1 cellular context compared by ENCODE assay signal in genomic region chr2:241315183-241315878, GRCh38.
TF ChIP-seq lines count a peak whose summit lies in the region.

Gene HDLBP, minus strand, starts transcription at chr2:241315672. Its CDS starts 48,803 bp downstream, at chr2:241266869.

TF ChIP-seq in WTC11, 78 proteins besides CTCF, POLR2A, EP300 and RAD21 (continued from another document):
- TF ChIP-seq AFF4 (CRISPR knock-in tag; IDR thresholded peaks at IDR 0.05; ENCODE audit: borderline replicate concordance) (0 out of 2 replicates have a peak, but pooled peaks have one; percentile 20), SP1 (CRISPR knock-in tag; conservative IDR thresholded peaks at IDR 0.05) (peak; percentile 88), E2F4 (CRISPR knock-in tag; IDR thresholded peaks at IDR 0.05; ENCODE audit: borderline replicate concordance, low read depth) (peak; percentile 46), TCF7 (CRISPR knock-in tag; IDR thresholded peaks at IDR 0.05; ENCODE audit: low read depth) (no peak), CDX4 (CRISPR knock-in tag; IDR thresholded peaks at IDR 0.05; ENCODE audit: borderline replicate concordance) (no peak), GTF2I (CRISPR knock-in tag; conservative IDR thresholded peaks at IDR 0.05) (no peak), TEAD4 (CRISPR knock-in tag; IDR thresholded peaks at IDR 0.05) (no peak), NR2C2 (CRISPR knock-in tag; IDR thresholded peaks at IDR 0.05) (no peak), ZSCAN18 (CRISPR knock-in tag; IDR thresholded peaks at IDR 0.05) (no peak), ESRRA (CRISPR knock-in tag; IDR thresholded peaks at IDR 0.05; ENCODE audit: borderline replicate concordance) (no peak), HMGA2 (CRISPR knock-in tag; IDR thresholded peaks at IDR 0.05) (no peak), PRRX2 (CRISPR knock-in tag; IDR thresholded peaks at IDR 0.05) (no peak), SOX15 (CRISPR knock-in tag; IDR thresholded peaks at IDR 0.05) (no peak), GABPB1 (CRISPR knock-in tag; IDR thresholded peaks at IDR 0.05) (no peak), GRHL2 (CRISPR knock-in tag; IDR thresholded peaks at IDR 0.05; ENCODE audit: insufficient replicate concordance, severe bottlenecking) (no peak), ZNF512 (CRISPR knock-in tag; IDR thresholded peaks at IDR 0.05; ENCODE audit: borderline replicate concordance) (no peak), USF1 (CRISPR knock-in tag; IDR thresholded peaks at IDR 0.05) (peak; percentile 98), FOXP1 (CRISPR knock-in tag; IDR thresholded peaks at IDR 0.05; ENCODE audit: borderline replicate concordance) (no peak), ZNF317 (CRISPR knock-in tag; IDR thresholded peaks at IDR 0.05; ENCODE audit: borderline replicate concordance, low read depth) (no peak), AR (CRISPR knock-in tag; IDR thresholded peaks at IDR 0.05) (no peak), ELF4 (CRISPR knock-in tag; IDR thresholded peaks at IDR 0.05; ENCODE audit: low read depth) (no peak), TEAD1 (CRISPR knock-in tag; IDR thresholded peaks at IDR 0.05) (peak; percentile 68; the same call in 1 of the 2 replicates), ATF2 (CRISPR knock-in tag; IDR thresholded peaks at IDR 0.05; ENCODE audit: borderline replicate concordance, low read depth) (no peak), ZNF423 (CRISPR knock-in tag; IDR thresholded peaks at IDR 0.05) (no peak), CREB1 (CRISPR knock-in tag; IDR thresholded peaks at IDR 0.05) (no peak), ZNF425 (CRISPR knock-in tag; conservative IDR thresholded peaks at IDR 0.05) (no peak), ZMAT4 (CRISPR knock-in tag; IDR thresholded peaks at IDR 0.05) (no peak), E2F5 (CRISPR knock-in tag; IDR thresholded peaks at IDR 0.05) (peak; percentile 77; the same call in 1 of the 2 replicates), CBFB (CRISPR knock-in tag; IDR thresholded peaks at IDR 0.05; ENCODE audit: low read depth) (0 out of 2 replicates have a peak, but pooled peaks have one; percentile 41), NFYB (CRISPR knock-in tag; conservative IDR thresholded peaks at IDR 0.05; ENCODE audit: low read depth) (peak; percentile 82), PRDM15 (CRISPR knock-in tag; IDR thresholded peaks at IDR 0.05) (no peak), IRF2 (CRISPR knock-in tag; IDR thresholded peaks at IDR 0.05; ENCODE audit: borderline replicate concordance, low read depth) (no peak)
TF ChIP-seq in WTC11: peak in this region for 21.
